Comparison of ENCODE assay signal across 19 cellular contexts in genomic region chr5:7185742-7186141, GRCh38.
"Had no signal": no experiment of that assay in that cellular context is flagged by ENCODE, and none has a peak within 500 bp of the region (broad histone marks: within the 10 kb centered on the region; RNA-seq: fewer than 3 reads in every experiment).

No MANE protein-coding gene starts in this region.

- ATAC-seq: left colon; left lung; natural killer cell; right cardiac atrium; sciatic nerve; stimulated activated effector memory CD8-positive, alpha-beta T cell treated with anti-CD3 and anti-CD28 coated beads, Interleukin-12 subunit alpha, Interleukin-12 subunit beta, amount 100 ng/mL, for 72 hours had no signal

- DNase-seq: hippocampal formation; kidney; left colon; left lung; mesendoderm; naive B cell; natural killer cell; ovary; retina; right cardiac atrium; stimulated activated CD4-positive, alpha-beta T cell treated with anti-CD3 and anti-CD28 coated beads, Interleukin-12 subunit alpha, Interleukin-12 subunit beta, amount 100 ng/mL, for 4 hours; stimulated activated CD4-positive, alpha-beta T cell treated with anti-CD3 and anti-CD28 coated beads, Interleukin-4, amount 100 ng/mL, for 24 hours; stimulated activated naive CD4-positive, alpha-beta T cell; uterus had no signal

- H3K27me3 ChIP-seq: left lung, ovary, tibial nerve, uterus had no signal

- H3K4me1 ChIP-seq: left lung, tibial nerve, uterus had no signal

- H3K27ac ChIP-seq: left lung, ovary, skin epidermis, tibial nerve, uterus had no signal

- H3K9me3 ChIP-seq: left lung, ovary, tibial nerve, uterus had no signal

- H3K36me3 ChIP-seq: left lung, ovary, tibial nerve, uterus had no signal

- H3K4me3 ChIP-seq: left lung, lung, ovary, skin epidermis, tibial nerve, uterus had no signal
